9 cellular contexts compared by ENCODE assay signal in the genomic region with DNA sequence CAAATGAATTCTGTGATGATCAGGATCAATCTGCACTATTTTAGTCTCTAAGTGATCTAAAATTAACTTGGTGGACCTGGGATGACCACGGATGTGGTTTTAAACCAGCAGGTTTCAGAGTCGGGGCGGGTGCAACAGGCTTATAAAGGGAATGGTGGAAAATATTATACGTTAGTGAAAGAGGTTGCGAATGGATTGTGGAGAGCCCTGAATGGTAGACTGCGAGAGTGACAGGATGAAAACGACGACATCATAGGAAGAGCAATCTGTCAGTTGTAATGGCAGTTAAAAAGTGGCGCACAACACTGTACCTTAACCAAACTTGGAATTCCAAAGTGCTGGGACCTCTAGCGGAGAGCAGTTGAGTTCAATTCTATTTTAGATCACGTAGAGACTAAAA. TPM values are rescaled to one million over a fixed set of nuclear protein-coding genes. Genes with fewer than 3 reads are reported as not detected.
DNase-seq lines count a peak whose midpoint lies in the region; ATAC-seq and TF ChIP-seq lines count a peak whose summit lies in the region.
"Had no signal": no experiment of that assay in that cellular context is flagged by ENCODE, and none has a peak within 500 bp of the region (broad histone marks: within the 10 kb centered on the region; RNA-seq: fewer than 3 reads in every experiment).

No MANE protein-coding gene starts in this region.

- peaks cover 38% of the 10 kb centered on the region for H3K79me2 ChIP-seq in HCT116 (ENCODE audit: insufficient read depth, low read length)

- BruUV-seq in HCT116 (replicated peaks; lab: Mats Ljungman, UMichigan), result no TSS peak

- H3K9me3 ChIP-seq in HCT116 (ENCODE audit: control insufficient read depth in 1 of 2, insufficient read depth in 1 of 2, low read depth in 1 of 2, low read length in 2 of 2) (no peaks in the 10 kb centered on the region), neuronal stem cell (replicated peaks in 1 of 2; ENCODE audit: control insufficient read depth in 2 of 2, insufficient read depth in 1 of 2, low read depth in 1 of 2, low read length in 2 of 2) (peaks cover 0 to 10% of the 10 kb centered on the region in 2 donors)

- H3K9me2 ChIP-seq in HCT116 (ENCODE audit: insufficient read depth), result no peaks in the 10 kb centered on the region

- H3K4me2 ChIP-seq in HCT116 (ENCODE audit: low read length) (peak overlapping the region; percentile 87), neuronal stem cell (ENCODE audit: insufficient read depth, low read length, poor library complexity, severe bottlenecking) (no peak overlapping the region)

- POLR2A ChIA-PET in activated CD4-positive, alpha-beta T cell treated with anti-CD3 and anti-CD28 coated beads, Interleukin-2, amount 10 ng/mL, durations not matched to agents 7 days and 5 days (lab: Charles Lee), result no interaction called here
- POLR2A ChIA-PET in HCT116 (lab: Charles Lee), result no interaction called here

- no peaks in the 10 kb centered on the region for H3K27me3 Mint-ChIP-seq in activated CD4-positive, alpha-beta T cell treated with anti-CD3 and anti-CD28 coated beads, Interleukin-2, amount 10 ng/mL, durations not matched to agents 7 days and 5 days
- H3K27me3 Mint-ChIP-seq in activated naive CD8-positive, alpha-beta T cell treated with anti-CD3 and anti-CD28 coated beads, Interleukin-2, amount 50 U/mL, for 24 hours, result peaks cover 2% of the 10 kb centered on the region

- RAD21 ChIA-PET in HCT116 (lab: Charles Lee; ENCODE audit: low non-redundant PET in 1 of 2, low total read pairs in 2 of 2, uncharacterized antibody in 2 of 2, unreplicated experiment in 2 of 2), result no interaction called here

- no peak overlapping the region for H2AFZ ChIP-seq in HCT116 (ENCODE audit: low read depth, low read length, poor library complexity, severe bottlenecking)
- peak overlapping the region; percentile 32 for H2AFZ ChIP-seq in neuronal stem cell (ENCODE audit: low read length)

- peaks cover 2% of the 10 kb centered on the region for H3K9me3 Mint-ChIP-seq in activated CD4-positive, alpha-beta T cell treated with anti-CD3 and anti-CD28 coated beads, Interleukin-2, amount 10 ng/mL, durations not matched to agents 7 days and 5 days
- H3K9me3 Mint-ChIP-seq in activated naive CD8-positive, alpha-beta T cell treated with anti-CD3 and anti-CD28 coated beads, Interleukin-2, amount 50 U/mL, for 24 hours, result no peaks in the 10 kb centered on the region

- H3K4me3 Mint-ChIP-seq in activated CD4-positive, alpha-beta T cell treated with anti-CD3 and anti-CD28 coated beads, Interleukin-2, amount 10 ng/mL, durations not matched to agents 7 days and 5 days, result peak overlapping the region; percentile 41
- H3K4me3 Mint-ChIP-seq in activated naive CD8-positive, alpha-beta T cell treated with anti-CD3 and anti-CD28 coated beads, Interleukin-2, amount 50 U/mL, for 24 hours, result peak overlapping the region; percentile 63

- peak overlapping the region in 1 of 2 experiments; percentile 82; a peak in 1 of 4 replicates for H3K4me3 ChIP-seq in HCT116 (replicated peaks in 1 of 2; ENCODE audit: low read depth in 1 of 2, low read length in 2 of 2)
- H3K4me3 ChIP-seq in neuronal stem cell (ENCODE audit: low read length in 2 of 2), result no peak overlapping the region

- no peaks in the 10 kb centered on the region for H3K79me1 ChIP-seq in neuronal stem cell (ENCODE audit: low read depth, low read length)

- H2BK12ac ChIP-seq in neuronal stem cell (ENCODE audit: low read length), result no peak overlapping the region

- H2BK5ac ChIP-seq in neuronal stem cell (ENCODE audit: low read length), result no peak overlapping the region

- TF ChIP-seq POLR2A in HCT116 (IDR thresholded peaks at IDR 0.05; ENCODE audit: borderline replicate concordance, extremely low read depth, insufficient read depth, insufficient read length), result no peak

- H3K23ac ChIP-seq in neuronal stem cell (ENCODE audit: low read depth, low read length, poor library complexity), result no peak overlapping the region

- H3K9ac ChIP-seq in HCT116 (ENCODE audit: low read length) (no peak overlapping the region), neuronal stem cell (ENCODE audit: low read depth, low read length, poor library complexity) (no peak overlapping the region)

- no peak overlapping the region for H3K27ac Mint-ChIP-seq in activated CD4-positive, alpha-beta T cell treated with anti-CD3 and anti-CD28 coated beads, Interleukin-2, amount 10 ng/mL, durations not matched to agents 7 days and 5 days
- peak overlapping the region; percentile 74 for H3K27ac Mint-ChIP-seq in activated naive CD8-positive, alpha-beta T cell treated with anti-CD3 and anti-CD28 coated beads, Interleukin-2, amount 50 U/mL, for 24 hours

- H3K27me3 ChIP-seq in HCT116 (ENCODE audit: insufficient read depth, low read length), result no peaks in the 10 kb centered on the region
- no peaks in the 10 kb centered on the region for H3K27me3 ChIP-seq in neuronal stem cell (ENCODE audit: control insufficient read depth in 3 of 3, insufficient read depth in 3 of 3, low read depth in 1 of 3, low read length in 3 of 3)

- CTCF ChIA-PET in activated CD4-positive, alpha-beta T cell treated with anti-CD3 and anti-CD28 coated beads, Interleukin-2, amount 10 ng/mL, durations not matched to agents 7 days and 5 days (lab: Charles Lee), result no interaction called here
- CTCF ChIA-PET in HCT116 (lab: Charles Lee), result no interaction called here

- H3K14ac ChIP-seq in neuronal stem cell (ENCODE audit: low read length), result no peak overlapping the region

- no peak overlapping the region for H2BK15ac ChIP-seq in neuronal stem cell (ENCODE audit: low read length)

- H3K4me1 ChIP-seq in HCT116 (ENCODE audit: control insufficient read depth in 1 of 2, insufficient read depth in 2 of 2, low read length in 2 of 2) (peaks cover 48 to 60% of the 10 kb centered on the region in 2 experiments), neuronal stem cell (ENCODE audit: control insufficient read depth in 2 of 2, insufficient read depth in 1 of 2, low read depth in 1 of 2, low read length in 2 of 2) (peaks cover 0 to 3% of the 10 kb centered on the region in 2 donors)

- peaks cover 16% of the 10 kb centered on the region for H3K36me3 Mint-ChIP-seq in activated CD4-positive, alpha-beta T cell treated with anti-CD3 and anti-CD28 coated beads, Interleukin-2, amount 10 ng/mL, durations not matched to agents 7 days and 5 days (ENCODE audit: low read depth)
- peaks cover 22% of the 10 kb centered on the region for H3K36me3 Mint-ChIP-seq in activated naive CD8-positive, alpha-beta T cell treated with anti-CD3 and anti-CD28 coated beads, Interleukin-2, amount 50 U/mL, for 24 hours (ENCODE audit: low read depth)

- TF ChIP-seq RAD21 in HCT116 (IDR thresholded peaks at IDR 0.05; ENCODE audit: low read depth), result no peak

- no peak overlapping the region for H4K8ac ChIP-seq in neuronal stem cell (ENCODE audit: low read depth, low read length)

- TF ChIP-seq CTCF in HCT116 (IDR thresholded peaks at IDR 0.05 in 2 of 3, conservative IDR thresholded peaks at IDR 0.05 in 1 of 3; ENCODE audit: borderline replicate concordance in 1 of 3, insufficient read depth in 1 of 3, low read depth in 2 of 3, low read length in 2 of 3), result no peak

- no peak overlapping the region for H2AK5ac ChIP-seq in neuronal stem cell (ENCODE audit: low read depth, low read length)

- peaks cover 32% of the 10 kb centered on the region for H3K4me1 Mint-ChIP-seq in activated CD4-positive, alpha-beta T cell treated with anti-CD3 and anti-CD28 coated beads, Interleukin-2, amount 10 ng/mL, durations not matched to agents 7 days and 5 days
- peaks cover 41% of the 10 kb centered on the region for H3K4me1 Mint-ChIP-seq in activated naive CD8-positive, alpha-beta T cell treated with anti-CD3 and anti-CD28 coated beads, Interleukin-2, amount 50 U/mL, for 24 hours

- H3K4ac ChIP-seq in neuronal stem cell (ENCODE audit: low read length), result no peak overlapping the region

- H3K27ac ChIP-seq in HCT116 (ENCODE audit: low read depth, low read length), result peak overlapping the region; percentile 90
- no peak overlapping the region for H3K27ac ChIP-seq in neuronal stem cell (replicated peaks; ENCODE audit: low read length)

- no peak overlapping the region for H4K91ac ChIP-seq in neuronal stem cell (ENCODE audit: low read depth, low read length, poor library complexity)

- no peaks in the 10 kb centered on the region for H4K20me1 ChIP-seq in HCT116 (ENCODE audit: insufficient read depth)

- WGBS in neuronal stem cell (ENCODE audit: extremely low coverage in 2 of 2, insufficient read length in 2 of 2, insufficient replicate concordance in 1 of 2), 2 donors, result 100% methylated on average over 2 of the region's 11 CpGs; no CpG with 5 or more reads in 1 of the 2 donors

- H3K36me3 ChIP-seq in HCT116 (ENCODE audit: control insufficient read depth in 1 of 2, insufficient read depth in 2 of 2, low read length in 2 of 2), result peaks cover 12 to 23% of the 10 kb centered on the region in 2 experiments
- H3K36me3 ChIP-seq in neuronal stem cell (replicated peaks in 1 of 2; ENCODE audit: control insufficient read depth in 2 of 2, insufficient read depth in 2 of 2, low read length in 2 of 2), result peaks cover 4 to 21% of the 10 kb centered on the region in 2 donors

- no peak overlapping the region for H2BK120ac ChIP-seq in neuronal stem cell (ENCODE audit: low read depth, low read length)

- H3K18ac ChIP-seq in neuronal stem cell (ENCODE audit: low read length), result no peak overlapping the region

- intact Hi-C loops in HCT116 (cut with micrococcal nuclease), result no loop called here
- intact Hi-C loops in posterior vena cava (cut with DNase I), result loop anchor here in 1 of 2 donors (10.0 kb wide), 2 partner anchors 62 to 132 kb away; no protein-coding TSS in a partner anchor

- ATAC-seq in HCT116, result no peak
- ATAC-seq in activated naive CD8-positive, alpha-beta T cell treated with anti-CD3 and anti-CD28 coated beads, Interleukin-2, amount 50 U/mL, for 24 hours, result no peak

- no peak for DNase-seq in activated CD4-positive, alpha-beta T cell treated with anti-CD3 and anti-CD28 coated beads, Interleukin-2, amount 10 ng/mL, durations not matched to agents 7 days and 5 days
- no peak for DNase-seq in activated CD4-positive, alpha-beta T cell treated with anti-CD3 and anti-CD28 coated beads for 1 hour
- DNase-seq in HCT116 (ENCODE audit: low read depth, low spot score) (no peak), neuronal stem cell (ENCODE audit: low spot score) (no peak), AML-193 (lab: John Stamatoyannopoulos, UW) (no peak), HUDEP-2 (lab: John Stamatoyannopoulos, UW; ENCODE audit: unreplicated experiment in 76 of 76) (no peak), posterior vena cava (ENCODE audit: low spot score) (no peak)
- DNase-seq in activated naive CD8-positive, alpha-beta T cell treated with anti-CD3 and anti-CD28 coated beads, Interleukin-2, amount 50 U/mL, for 24 hours, result no peak
- DNase-seq: activated CD4-positive, CD25-positive, alpha-beta regulatory T cell treated with anti-CD3 and anti-CD28 coated beads, Interleukin-2, amount 50 U/mL, for 72 hours had no signal

RNA-seq across cellular contexts. Expression of gene CYB5B, which starts 1.2 kb away (rescaled TPM):
- total RNA-seq in activated CD4-positive, alpha-beta T cell treated with anti-CD3 and anti-CD28 coated beads, Interleukin-2, amount 10 ng/mL, durations not matched to agents 7 days and 5 days, result 100 to 1,000 TPM; 157 to 178 TPM
- total RNA-seq in HCT116 (2021; ENCODE audit: unreplicated experiment) (689 TPM), posterior vena cava (10 to 100 TPM; 47.3 to 59.3 TPM)
- 259 and 345 TPM in 2 replicates for polyA plus RNA-seq in HCT116 (2012)
- polyA plus RNA-seq in neuronal stem cell (2013, experiment 1 of 2), result 142 TPM
- polyA plus RNA-seq in neuronal stem cell (2013, experiment 2 of 2), result 142 TPM

RNA-seq across cellular contexts. Expression of gene TERF2, which starts 37.4 kb away (rescaled TPM):
- 10 to 100 TPM; 41.3 to 53.1 TPM for total RNA-seq in activated CD4-positive, alpha-beta T cell treated with anti-CD3 and anti-CD28 coated beads, Interleukin-2, amount 10 ng/mL, durations not matched to agents 7 days and 5 days
- 69.9 TPM for total RNA-seq in HCT116 (2021; ENCODE audit: unreplicated experiment)
- 21.3 and 32.8 TPM in 2 replicates for polyA plus RNA-seq in HCT116 (2012)
- polyA plus RNA-seq in neuronal stem cell (2013, experiment 1 of 2), result 38.8 TPM
- polyA plus RNA-seq in neuronal stem cell (2013, experiment 2 of 2), result 40.0 TPM
- total RNA-seq in posterior vena cava, result 10 to 100 TPM; 24.4 to 33.0 TPM
